11 cellular contexts compared by ENCODE assay signal in the genomic region with DNA sequence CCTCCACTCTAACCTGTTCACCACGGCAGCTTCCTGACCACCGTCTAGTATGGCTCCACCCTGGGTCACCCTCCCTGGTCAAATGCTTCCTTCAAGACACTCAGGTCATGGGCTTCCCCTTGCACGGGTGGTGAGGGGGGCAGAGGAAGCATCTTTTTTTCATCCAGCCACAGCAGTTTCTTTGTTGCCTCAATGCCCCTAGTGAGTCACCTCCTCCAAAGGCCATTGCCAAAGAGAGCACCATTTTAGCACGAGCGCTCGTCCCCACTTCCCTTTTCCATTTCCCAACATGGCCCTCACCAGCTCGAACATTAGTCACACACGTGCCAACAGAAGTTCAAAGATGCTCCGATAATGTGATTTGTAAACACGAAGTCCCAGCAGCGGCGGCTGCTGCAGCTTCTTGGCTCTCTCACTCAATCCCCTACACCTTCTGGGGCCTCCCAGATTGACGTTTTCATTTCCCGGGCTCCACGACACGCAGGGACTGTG.
DNase-seq lines count a peak whose midpoint lies in the region; ATAC-seq and TF ChIP-seq lines count a peak whose summit lies in the region.
"Had no signal": no experiment of that assay in that cellular context is flagged by ENCODE, and none has a peak within 500 bp of the region (broad histone marks: within the 10 kb centered on the region; RNA-seq: fewer than 3 reads in every experiment).

No MANE protein-coding gene starts in this region.

- no peaks in the 10 kb centered on the region for H3K36me3 ChIP-seq in smooth muscle cell (ENCODE audit: low read depth)
- H3K36me3 ChIP-seq in colonic mucosa, result no peaks in the 10 kb centered on the region

- peaks cover 8% of the 10 kb centered on the region for H3F3A ChIP-seq in smooth muscle cell (ENCODE audit: low read depth)

- H3K27ac ChIP-seq in right cardiac atrium (ENCODE audit: low read length) (peak overlapping the region; percentile 25), smooth muscle cell (ENCODE audit: low read depth) (peak overlapping the region; percentile 73), colonic mucosa (no peak overlapping the region)

- DNase-seq in SKM-1 (lab: John Stamatoyannopoulos, UW; ENCODE audit: unreplicated experiment) (peak; percentile 76), right cardiac atrium (peak; percentile 40 to 73 (median 53)), smooth muscle cell (lab: John Stamatoyannopoulos, UW; ENCODE audit: unreplicated experiment) (peak; percentile 21), NCI-H1092 (lab: John Stamatoyannopoulos, UW) (no peak), colonic mucosa (no peak), AG08396 (ENCODE audit: low spot score) (no peak), GM19240 (ENCODE audit: insufficient read length, low spot score) (no peak)
- DNase-seq: foreskin melanocyte, NCI-H226, T-helper 9 cell had no signal

- WGBS in right cardiac atrium, result 48% methylated on average over 16 of the region's 16 CpGs
- 25% methylated on average over 16 of the region's 16 CpGs for WGBS in smooth muscle cell (ENCODE audit: low lambda C conversion rate)

- H3K4me3 ChIP-seq in right cardiac atrium (ENCODE audit: low read length) (no peak overlapping the region), smooth muscle cell (no peak overlapping the region), colonic mucosa (no peak overlapping the region)

- peak overlapping the region; percentile 57 for H3K4me2 ChIP-seq in smooth muscle cell

- no peak overlapping the region for H2AFZ ChIP-seq in smooth muscle cell (ENCODE audit: low read depth)

- H3K4me1 ChIP-seq in right cardiac atrium (ENCODE audit: control insufficient read depth, insufficient read depth, low read length), result peaks cover 33% of the 10 kb centered on the region
- H3K4me1 ChIP-seq in smooth muscle cell (ENCODE audit: low read depth), result peaks cover 18% of the 10 kb centered on the region
- no peaks in the 10 kb centered on the region for H3K4me1 ChIP-seq in colonic mucosa

- H4K20me1 ChIP-seq in smooth muscle cell (ENCODE audit: low read depth), result peaks cover 100% of the 10 kb centered on the region

- ATAC-seq in GM19463 (IDR thresholded peaks at IDR 0.05; ENCODE audit: unreplicated experiment) (peak; percentile 32), right cardiac atrium (peak; percentile 22 to 54)

- intact Hi-C loops in right cardiac atrium (cut with DNase I), result no loop called here
- intact Hi-C loops in colonic mucosa (cut with DNase I), result no loop called here

- H3K9ac ChIP-seq in smooth muscle cell (ENCODE audit: low read depth) (no peak overlapping the region), colonic mucosa (ENCODE audit: low read depth in 2 of 2, low read length in 2 of 2) (no peak overlapping the region)

- no peaks in the 10 kb centered on the region for H3K27me3 ChIP-seq in right cardiac atrium (ENCODE audit: control insufficient read depth, insufficient read depth)
- no peaks in the 10 kb centered on the region for H3K27me3 ChIP-seq in smooth muscle cell (ENCODE audit: low read depth)
- no peaks in the 10 kb centered on the region for H3K27me3 ChIP-seq in colonic mucosa

- H3K9me3 ChIP-seq in right cardiac atrium (ENCODE audit: control insufficient read depth, low read length) (no peaks in the 10 kb centered on the region), smooth muscle cell (replicated peaks; ENCODE audit: low read depth) (no peaks in the 10 kb centered on the region), colonic mucosa (no peaks in the 10 kb centered on the region)

- no peak for TF ChIP-seq CTCF in smooth muscle cell (IDR thresholded peaks at IDR 0.05; ENCODE audit: borderline replicate concordance, insufficient read depth, poor library complexity, severe bottlenecking)
- no peak for TF ChIP-seq CTCF in colonic mucosa (IDR thresholded peaks at IDR 0.05)

- H3K79me2 ChIP-seq in smooth muscle cell (ENCODE audit: low read depth), result peaks cover 88% of the 10 kb centered on the region

Comparison
In these comparisons a context has a peak if more than half of its experiments do, and no peak if none do; other contexts are left out.
1. DNase-seq: peak in SKM-1 (single experiment), right cardiac atrium (3 of 3) and smooth muscle cell (single experiment); none in NCI-H1092 (single experiment), colonic mucosa (single experiment), AG08396 (single experiment) and GM19240 (single experiment).